In the genomic region with DNA sequence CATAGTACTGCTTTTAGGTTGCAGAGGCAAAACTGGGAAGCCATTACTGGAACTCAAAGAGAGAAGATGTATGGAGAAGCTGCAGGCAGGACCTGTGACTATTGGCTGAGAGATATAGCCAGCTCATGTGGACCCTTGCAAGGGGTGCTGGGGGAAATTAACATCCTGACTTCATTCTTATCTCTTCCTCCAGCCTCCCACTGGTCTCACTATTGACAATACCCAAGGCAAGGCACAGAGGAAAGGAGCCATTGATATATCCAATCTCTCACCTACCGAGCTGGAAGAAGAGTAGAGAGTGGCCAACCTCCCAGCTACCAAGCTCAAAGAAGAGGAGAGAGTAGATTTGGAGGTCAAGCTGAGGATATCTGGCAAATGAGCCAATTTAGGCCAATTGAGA, we compare ENCODE assay signal across 15 cellular contexts. TPM values are rescaled to one million over a fixed set of nuclear protein-coding genes. Genes with fewer than 3 reads are reported as not detected.
A peak's percentile ranks its signal among the peaks of the same experiment; 100 is the strongest.
DNase-seq lines count a peak whose midpoint lies in the region; ATAC-seq, FAIRE-seq and TF ChIP-seq lines count a peak whose summit lies in the region.
"Had no signal": no experiment of that assay in that cellular context is flagged by ENCODE, and none has a peak within 500 bp of the region (broad histone marks: within the 10 kb centered on the region; RNA-seq: fewer than 3 reads in every experiment).

No MANE protein-coding gene starts in this region.

- peaks cover 6% of the 10 kb centered on the region for H3K9me3 Mint-ChIP-seq in type B pancreatic cell

- no peaks in the 10 kb centered on the region for H4K20me1 ChIP-seq in K562 (replicated peaks; ENCODE audit: control insufficient read depth, insufficient read depth, low read length)
- H4K20me1 ChIP-seq: BLaER1 treated with 17β-estradiol and CSF1 and Interleukin-3, amounts not matched to agents 10 nM and 100 nM had no signal

- H3K79me2 ChIP-seq in K562 (ENCODE audit: control insufficient read depth, insufficient read depth, low read length), result no peaks in the 10 kb centered on the region

- POLR2A ChIA-PET in K562 (lab: Yijun Ruan, JAX), result interaction anchor here (1.2 to 1.6 kb wide), 2 partner anchors 12 to 85 kb away, joined by 5 to 9 read pairs; partner anchors contain the start of gene EIF4G2

- no TSS peak for BruUV-seq in K562 (replicated peaks; lab: Mats Ljungman, UMichigan)

- CTCF ChIA-PET in K562 (lab: Yijun Ruan, JAX; ENCODE audit: low intra/inter-chr PET ratio), result no interaction called here

- H3K36me3 ChIP-seq in right atrium auricular region (no peaks in the 10 kb centered on the region), K562 (ENCODE audit: control insufficient read depth, insufficient read depth, low read length) (no peaks in the 10 kb centered on the region), psoas muscle (ENCODE audit: insufficient read depth in 1 of 2, low read depth in 1 of 2) (peaks cover 0 to 4% of the 10 kb centered on the region in 2 donors)
- H3K36me3 ChIP-seq: BLaER1 treated with 17β-estradiol and CSF1 and Interleukin-3, amounts not matched to agents 10 nM and 100 nM had no signal

- in situ Hi-C loops in K562 (cut with MboI), result no loop called here

- peak; percentile 25; the same call in 1 of the 2 replicates for TF ChIP-seq EP300 in K562 (IDR thresholded peaks at IDR 0.05; ENCODE audit: low read length)

- no peak overlapping the region for H3K4me3 Mint-ChIP-seq in type B pancreatic cell

- no peak for TF ChIP-seq POLR2A in K562 (conservative IDR thresholded peaks at IDR 0.05)

- no peaks in the 10 kb centered on the region for H3K27me3 Mint-ChIP-seq in type B pancreatic cell

- peaks cover 28% of the 10 kb centered on the region for H3K4me1 Mint-ChIP-seq in type B pancreatic cell (ENCODE audit: unreplicated experiment)

- H3K27ac ChIP-seq in right atrium auricular region (peak overlapping the region; percentile 21 to 77), K562 (ENCODE audit: extremely low read depth, low read depth, low read length) (peak overlapping the region; percentile 59; the same call in 1 of the 3 replicates), psoas muscle (peak overlapping the region; percentile 81)
- H3K27ac ChIP-seq: BLaER1 treated with 17β-estradiol and CSF1 and Interleukin-3, amounts not matched to agents 10 nM and 100 nM had no signal

- H3K4me2 ChIP-seq in K562 (ENCODE audit: insufficient read depth, low read length), result 0 out of 2 replicates have a peak overlapping the region, but pooled peaks have one; percentile 4

- TF ChIP-seq RAD21 in K562 (CRISPR knock-in tag; conservative IDR thresholded peaks at IDR 0.05 in 1 of 2, IDR thresholded peaks at IDR 0.05 in 1 of 2), result no peak

- no peaks in the 10 kb centered on the region for H3K9me1 ChIP-seq in K562 (ENCODE audit: control insufficient read depth, insufficient read depth, low read length)

- H3K27me3 ChIP-seq in right atrium auricular region (no peaks in the 10 kb centered on the region), K562 (ENCODE audit: control insufficient read depth in 2 of 2, insufficient read depth in 2 of 2, low read length in 2 of 2) (no peaks in the 10 kb centered on the region), psoas muscle (ENCODE audit: insufficient read depth in 3 of 3, low read length in 2 of 3) (no peaks in the 10 kb centered on the region)
- H3K27me3 ChIP-seq: BLaER1 treated with 17β-estradiol and CSF1 and Interleukin-3, amounts not matched to agents 10 nM and 100 nM had no signal

- H3K4me3 ChIP-seq in right atrium auricular region (no peak overlapping the region), K562 (no peak overlapping the region), psoas muscle (no peak overlapping the region)
- H3K4me3 ChIP-seq: BLaER1 treated with 17β-estradiol and CSF1 and Interleukin-3, amounts not matched to agents 10 nM and 100 nM had no signal

- 0% methylated on average over 1 of the region's 1 CpG for WGBS in K562 (ENCODE audit: insufficient coverage, low coverage, missing lambda C conversion rate)
- 60 to 81% (median 78%) methylated on average over 1 of the region's 1 CpG for WGBS in psoas muscle, 3 donors

- ATAC-seq in left cardiac atrium, result no peak
- ATAC-seq in K562, result peak; percentile 17
- ATAC-seq in psoas muscle, result no peak
- ATAC-seq: PC-3 had no signal

- peak overlapping the region in 1 of 2 experiments; percentile 34; a peak in 1 of 4 replicates for H3K9ac ChIP-seq in K562 (ENCODE audit: insufficient read depth in 1 of 2, low read depth in 2 of 2, low read length in 2 of 2)
- H3K9ac ChIP-seq: BLaER1 treated with 17β-estradiol and CSF1 and Interleukin-3, amounts not matched to agents 10 nM and 100 nM had no signal

- H3K27ac Mint-ChIP-seq in type B pancreatic cell, result peak overlapping the region; percentile 94

- no peak for TF ChIP-seq CTCF in right atrium auricular region (IDR thresholded peaks at IDR 0.05)
- no peak for TF ChIP-seq CTCF in K562 (IDR thresholded peaks at IDR 0.05 in 2 of 3, conservative IDR thresholded peaks at IDR 0.05 in 1 of 3; ENCODE audit: insufficient read depth in 2 of 3, low read depth in 1 of 3, low read length in 3 of 3)
- no peak for TF ChIP-seq CTCF in psoas muscle (IDR thresholded peaks at IDR 0.05)
- TF ChIP-seq CTCF in type B pancreatic cell (conservative IDR thresholded peaks at IDR 0.05), result no peak

- peak; percentile 78 for FAIRE-seq in K562 (lab: Jason Lieb, UNC)
- FAIRE-seq: A204.1 had no signal

- no peaks in the 10 kb centered on the region for H3K9me3 ChIP-seq in right atrium auricular region
- H3K9me3 ChIP-seq in K562 (replicated peaks; ENCODE audit: control insufficient read depth, insufficient read depth, low read depth, low read length), result no peaks in the 10 kb centered on the region; the same call in 1 of the 2 replicates
- H3K9me3 ChIP-seq in psoas muscle, result no peaks in the 10 kb centered on the region

- H3K4me1 ChIP-seq in right atrium auricular region (peaks cover 0 to 39% of the 10 kb centered on the region in 2 donors), K562 (replicated peaks in 1 of 2; ENCODE audit: control insufficient read depth in 2 of 2, insufficient read depth in 2 of 2, low read length in 2 of 2) (peaks cover 18 to 41% of the 10 kb centered on the region in 2 experiments), psoas muscle (peaks cover 47% of the 10 kb centered on the region)

- peaks cover 7% of the 10 kb centered on the region for H3K36me3 Mint-ChIP-seq in type B pancreatic cell

- DNase-seq in right atrium auricular region (ENCODE audit: low spot score) (no peak), left cardiac atrium (no peak), K562 (ENCODE audit: extremely low read depth in 1 of 4, low spot score in 3 of 4) (peak in 2 of 4 experiments; percentile 58 to 75), psoas muscle (no peak), type B pancreatic cell (ENCODE audit: extremely low spot score, unreplicated experiment) (no peak), cerebellar nuclear complex (lab: John Stamatoyannopoulos, UW) (no peak)
- no peak for DNase-seq in activated CD8-positive, alpha-beta memory T cell treated with anti-CD3 and anti-CD28 coated beads, Interleukin-2, amount 50 U/mL, for 48 hours
- DNase-seq in activated naive CD4-positive, alpha-beta T cell treated with anti-CD3 and anti-CD28 coated beads, Interleukin-2, amount 50 U/mL, for 16 hours, result no peak
- DNase-seq: KBM-7, NCI-H1436, NCI-H2029 treated with DMSO at 0.1 percent for 48 hours, NCI-H748 treated with DMSO at 0.1 percent for 48 hours, PC-3 had no signal

- intact Hi-C loops in left cardiac atrium (cut with DNase I) (loop anchor here in 1 of 2 donors (5.0 kb wide), 1 partner anchor 37 kb away; the partner anchor contains the start of gene ZBED5), K562 (cut with micrococcal nuclease) (no loop called here), psoas muscle (cut with DNase I) (loop anchor here (1.0 to 5.0 kb wide), 2 partner anchors 32 to 87 kb away; partner anchors contain the start of gene EIF4G2 (in 1 of the 2))

- H2AFZ ChIP-seq in K562 (ENCODE audit: low read depth, low read length), result peak overlapping the region; percentile 72

TF ChIP-seq in K562, 482 proteins besides CTCF, POLR2A, EP300 and RAD21 (continues in another document):
- TF ChIP-seq HNRNPL (IDR thresholded peaks at IDR 0.05; ENCODE audit: low read depth, low read length) (no peak), SIX5 (IDR thresholded peaks at IDR 0.05; ENCODE audit: borderline replicate concordance in 1 of 2, insufficient read depth in 1 of 2, low read depth in 1 of 2, low read length in 2 of 2) (no peak), NCOA4 (IDR thresholded peaks at IDR 0.05; ENCODE audit: partially characterized antibody) (no peak), YY1 (IDR thresholded peaks at IDR 0.05; ENCODE audit: borderline replicate concordance in 1 of 3, control insufficient read depth in 1 of 3, extremely low read depth in 1 of 3, insufficient read depth in 3 of 3, insufficient read length in 1 of 3, insufficient replicate concordance in 2 of 3, low read depth in 1 of 3, low read length in 2 of 3) (peak in 1 of 3 experiments; percentile 32), ZNF274 (IDR thresholded peaks at IDR 0.05; ENCODE audit: borderline replicate concordance, low read depth, low read length) (no peak), CBFA2T3 (IDR thresholded peaks at IDR 0.05) (peak; percentile 84), NR4A1 (CRISPR knock-in tag; IDR thresholded peaks at IDR 0.05) (no peak), NR4A1 (tag; IDR thresholded peaks at IDR 0.05) (0 out of 2 replicates have a peak, but pooled peaks have one; percentile 42)

RNA-seq across cellular contexts. Expression of gene ZBED5, which starts 36.8 kb away (rescaled TPM):
- total RNA-seq in right atrium auricular region, result 10 to 100 TPM; 22.4 to 28.3 TPM
- total RNA-seq in left cardiac atrium, result 10 to 100 TPM; 36.6 to 39.9 TPM
- total RNA-seq in K562 (2011; cell fraction: chromatin; rRNA removed; ENCODE audit: low replicate concordance), result 26.1 and 84.9 TPM in 2 replicates
- total RNA-seq in K562 (2011; cell fraction: nucleolus; rRNA removed), result 23.5 and 32.0 TPM in 2 replicates
- 45.8 and 55.1 TPM in 2 replicates for total RNA-seq in K562 (2011; cell fraction: nucleoplasm; rRNA removed)
- total RNA-seq in K562 (2014; rRNA removed), result 12.4 and 17.3 TPM in 2 replicates
- total RNA-seq in K562 (2014; rRNA removed; fragmentation: Illumina TruSeq; extraction: Trizol), result 27.7 and 28.3 TPM in 2 replicates
- total RNA-seq in K562 (2015; rRNA removed; fragmentation: Illumina TruSeq; extraction: Trizol), result 24.6 and 28.6 TPM in 2 replicates
- total RNA-seq in K562 (2021), result 26.9 and 29.6 TPM in 2 replicates
- 59.1 and 70.7 TPM in 2 replicates for polyA plus RNA-seq in K562 (2011; rRNA removed)
- polyA plus RNA-seq in K562 (2011; cell fraction: cytosol; rRNA removed), result 22.8 and 36.5 TPM in 2 replicates
- polyA plus RNA-seq in K562 (2011; cell fraction: nucleus; rRNA removed), result 130 and 149 TPM in 2 replicates
- 20.0 and 25.3 TPM in 2 replicates for polyA plus RNA-seq in K562 (2012)
- polyA plus RNA-seq in K562 (2014; fragmentation: Illumina TruSeq; extraction: Trizol), result 23.3 and 25.7 TPM in 2 replicates
- polyA plus RNA-seq in K562 (2014; fragmentation: Nextera tagmentation; extraction: Ambion mirVana), result 10 to 100 TPM; 21.3 to 25.1 TPM
- 26.8 and 30.1 TPM in 2 replicates for polyA plus RNA-seq in K562 (2014; rRNA removed)
- polyA minus RNA-seq in K562 (2011; rRNA and poly(A)+ RNA removed), result 64.4 and 67.8 TPM in 2 replicates
- 22.4 and 27.6 TPM in 2 replicates for polyA minus RNA-seq in K562 (2011; cell fraction: cytosol; rRNA and poly(A)+ RNA removed)
- 46.0 and 95.5 TPM in 2 replicates for polyA minus RNA-seq in K562 (2011; cell fraction: nucleus; rRNA and poly(A)+ RNA removed)
- total RNA-seq in psoas muscle, result 10 to 100 TPM; 25.5 to 47.8 (median 29.4) TPM
- polyA plus RNA-seq in psoas muscle, result 10 to 100 TPM; 20.0 to 39.6 (median 20.8) TPM
- 54.6 and 88.0 TPM in 2 replicates for total RNA-seq in type B pancreatic cell (ENCODE audit: low replicate concordance)
